In genomic region chr14:68921666-68922065, GRCh38 we compare ENCODE assay signal across 20 cellular contexts. TPM values are rescaled to one million over a fixed set of nuclear protein-coding genes. Genes with fewer than 3 reads are reported as not detected.
DNase-seq lines count a peak whose midpoint lies in the region; ATAC-seq and TF ChIP-seq lines count a peak whose summit lies in the region.
"Had no signal": no experiment of that assay in that cellular context is flagged by ENCODE, and none has a peak within 500 bp of the region (broad histone marks: within the 10 kb centered on the region; RNA-seq: fewer than 3 reads in every experiment).

No MANE protein-coding gene starts in this region.

- H3K36me3 Mint-ChIP-seq in activated T-cell treated with anti-CD3 and anti-CD28 coated beads, Interleukin-2, amount 50 U/mL, for 24 hours (ENCODE audit: low read depth): peaks cover 79% of the 10 kb centered on the region
- H3K36me3 Mint-ChIP-seq in activated T-cell treated with anti-CD3 and anti-CD28 coated beads, Interleukin-2, amount 50 U/mL, for 4 hours (ENCODE audit: insufficient read depth): peaks cover 26% of the 10 kb centered on the region
- peaks cover 66% of the 10 kb centered on the region for H3K36me3 Mint-ChIP-seq in MCF 10A (ENCODE audit: insufficient read depth, unreplicated experiment)
- peaks cover 11% of the 10 kb centered on the region for H3K36me3 Mint-ChIP-seq in natural killer cell
- H3K36me3 Mint-ChIP-seq: IgD-negative memory B cell had no signal

- H3K27me3 ChIP-seq in kidney epithelial cell (ENCODE audit: control insufficient read depth, insufficient read depth, low read length): no peaks in the 10 kb centered on the region
- H3K27me3 ChIP-seq in subcutaneous abdominal adipose tissue (ENCODE audit: control insufficient read depth in 5 of 5, insufficient read depth in 4 of 5, low read length in 5 of 5): no peaks in the 10 kb centered on the region

- peaks cover 1% of the 10 kb centered on the region for H3K36me3 ChIP-seq in kidney epithelial cell (ENCODE audit: control insufficient read depth, insufficient read depth, low read length)
- H3K36me3 ChIP-seq in subcutaneous abdominal adipose tissue (ENCODE audit: control insufficient read depth in 5 of 5, insufficient read depth in 5 of 5, low read length in 5 of 5): peaks cover 0 to 29% (median 25%) of the 10 kb centered on the region in 5 donors

- DNase-seq in activated T-cell treated with anti-CD3 and anti-CD28 coated beads, Interleukin-2, amount 50 U/mL, for 24 hours: no peak
- DNase-seq in activated T-cell treated with anti-CD3 and anti-CD28 coated beads, Interleukin-2, amount 50 U/mL, for 4 hours: no peak
- DNase-seq in MCF 10A (ENCODE audit: unreplicated experiment) (no peak), kidney epithelial cell (ENCODE audit: low read depth) (no peak), natural killer cell (no peak)
- DNase-seq: activated CD4-positive, CD25-positive, alpha-beta regulatory T cell treated with anti-CD3 and anti-CD28 coated beads, Interleukin-2, amount 50 U/mL, for 72 hours; activated T-cell treated with anti-CD3 and anti-CD28 coated beads, Interleukin-2, amount 50 U/mL, for 1 hour; amygdala; effector CD8-positive, alpha-beta T cell; kidney glomerular epithelial cell; NCI-H1417 treated with DMSO at 0.1 percent for 48 hours; NCI-H345; substantia nigra; T-cell had no signal

- H3K4me1 ChIP-seq in subcutaneous abdominal adipose tissue (ENCODE audit: control insufficient read depth in 5 of 5, insufficient read depth in 5 of 5, low read length in 5 of 5): peaks cover 6 to 38% (median 36%) of the 10 kb centered on the region in 5 donors

- H3K9ac ChIP-seq in subcutaneous abdominal adipose tissue (ENCODE audit: low read length in 5 of 5): peak overlapping the region in 3 of 5 donors; percentile 13 to 58 (median 52)

- peak overlapping the region; percentile 53 for H3K27ac Mint-ChIP-seq in activated T-cell treated with anti-CD3 and anti-CD28 coated beads, Interleukin-2, amount 50 U/mL, for 24 hours
- H3K27ac Mint-ChIP-seq in MCF 10A (ENCODE audit: low read depth, unreplicated experiment) (peak overlapping the region; percentile 71), natural killer cell (no peak overlapping the region)
- H3K27ac Mint-ChIP-seq: IgD-negative memory B cell; natural killer cell treated with Interleukin-12 subunit alpha and Interleukin-12 subunit beta and Interleukin-15 and Interleukin-18, amount 100 ng/mL, for 72 hours had no signal

- POLR2A ChIA-PET in MCF 10A (lab: Yijun Ruan, JAX): no interaction called here

- peaks cover 5 to 12% (median 10%) of the 10 kb centered on the region in 5 donors for H3K9me3 ChIP-seq in subcutaneous abdominal adipose tissue (ENCODE audit: control insufficient read depth in 5 of 5, low read length in 5 of 5)

- H3K27me3 Mint-ChIP-seq in activated T-cell treated with anti-CD3 and anti-CD28 coated beads, Interleukin-2, amount 50 U/mL, for 24 hours: no peaks in the 10 kb centered on the region
- H3K27me3 Mint-ChIP-seq in activated T-cell treated with anti-CD3 and anti-CD28 coated beads, Interleukin-2, amount 50 U/mL, for 4 hours (ENCODE audit: low read depth): no peaks in the 10 kb centered on the region
- H3K27me3 Mint-ChIP-seq in MCF 10A (ENCODE audit: insufficient read depth, unreplicated experiment) (no peaks in the 10 kb centered on the region), natural killer cell (ENCODE audit: low read depth in 2 of 2) (no peaks in the 10 kb centered on the region)
- H3K27me3 Mint-ChIP-seq: natural killer cell treated with Interleukin-12 subunit alpha and Interleukin-12 subunit beta and Interleukin-15 and Interleukin-18, amount 100 ng/mL, for 72 hours; T-cell had no signal

- TF ChIP-seq CTCF in MCF 10A (IDR thresholded peaks at IDR 0.05; ENCODE audit: unreplicated experiment) (no peak), kidney epithelial cell (IDR thresholded peaks at IDR 0.05; ENCODE audit: insufficient read depth, low read length, poor library complexity, severe bottlenecking) (peak; percentile 25), natural killer cell (IDR thresholded peaks at IDR 0.05) (no peak)

- ATAC-seq in activated T-cell treated with anti-CD3 and anti-CD28 coated beads, Interleukin-2, amount 50 U/mL, for 4 hours: no peak
- ATAC-seq in HG03139 (IDR thresholded peaks at IDR 0.05; ENCODE audit: unreplicated experiment) (no peak), natural killer cell (no peak), HG03378 (IDR thresholded peaks at IDR 0.05; ENCODE audit: unreplicated experiment) (no peak)
- ATAC-seq: natural killer cell treated with Interleukin-12 subunit alpha and Interleukin-12 subunit beta and Interleukin-15 and Interleukin-18, amount 100 ng/mL, for 72 hours; T-cell had no signal

- CTCF ChIA-PET in MCF 10A (lab: Yijun Ruan, JAX): interaction anchor here (0.7 to 1.7 kb wide), 5 partner anchors 9 to 168 kb away, joined by 3 to 6 read pairs (median 5); no protein-coding TSS in a partner anchor

- peaks cover 46% of the 10 kb centered on the region for H3K4me1 Mint-ChIP-seq in activated T-cell treated with anti-CD3 and anti-CD28 coated beads, Interleukin-2, amount 50 U/mL, for 24 hours (ENCODE audit: low read depth)
- peaks cover 28% of the 10 kb centered on the region for H3K4me1 Mint-ChIP-seq in activated T-cell treated with anti-CD3 and anti-CD28 coated beads, Interleukin-2, amount 50 U/mL, for 4 hours (ENCODE audit: low read depth)
- H3K4me1 Mint-ChIP-seq in MCF 10A (ENCODE audit: insufficient read depth, unreplicated experiment) (peaks cover 14% of the 10 kb centered on the region), natural killer cell (peaks cover 0 to 7% of the 10 kb centered on the region in 2 donors)
- H3K4me1 Mint-ChIP-seq: IgD-negative memory B cell had no signal

- H3K4me3 ChIP-seq in kidney epithelial cell (ENCODE audit: low read depth, low read length): no peak overlapping the region
- H3K4me3 ChIP-seq in subcutaneous abdominal adipose tissue (ENCODE audit: low read depth in 1 of 5, low read length in 5 of 5): no peak overlapping the region
- H3K4me3 ChIP-seq: skin epidermis had no signal

- H3K9me3 Mint-ChIP-seq in activated T-cell treated with anti-CD3 and anti-CD28 coated beads, Interleukin-2, amount 50 U/mL, for 24 hours: peaks cover 13% of the 10 kb centered on the region
- H3K9me3 Mint-ChIP-seq in activated T-cell treated with anti-CD3 and anti-CD28 coated beads, Interleukin-2, amount 50 U/mL, for 4 hours: peaks cover 8% of the 10 kb centered on the region
- H3K9me3 Mint-ChIP-seq in MCF 10A (ENCODE audit: unreplicated experiment): peaks cover 7% of the 10 kb centered on the region
- peaks cover 0 to 10% of the 10 kb centered on the region in 2 donors for H3K9me3 Mint-ChIP-seq in natural killer cell

- BruUV-seq in MCF 10A (replicated peaks; lab: Mats Ljungman, UMichigan): no TSS peak

- H3K4me3 Mint-ChIP-seq in activated T-cell treated with anti-CD3 and anti-CD28 coated beads, Interleukin-2, amount 50 U/mL, for 24 hours: no peak overlapping the region
- no peak overlapping the region for H3K4me3 Mint-ChIP-seq in activated T-cell treated with anti-CD3 and anti-CD28 coated beads, Interleukin-2, amount 50 U/mL, for 4 hours
- H3K4me3 Mint-ChIP-seq in MCF 10A (ENCODE audit: unreplicated experiment) (no peak overlapping the region), natural killer cell (no peak overlapping the region)
- H3K4me3 Mint-ChIP-seq: IgD-negative memory B cell; natural killer cell treated with Interleukin-12 subunit alpha and Interleukin-12 subunit beta and Interleukin-15 and Interleukin-18, amount 100 ng/mL, for 72 hours; T-cell had no signal

- intact Hi-C loops in MCF 10A (cut with micrococcal nuclease) (no loop called here), natural killer cell (cut with micrococcal nuclease) (no loop called here)

- H3K27ac ChIP-seq in subcutaneous abdominal adipose tissue (ENCODE audit: low read depth, low read length): no peak overlapping the region

RNA-seq across cellular contexts. Expression of gene ACTN1, which starts 57.4 kb away (rescaled TPM):
- 10 to 100 TPM; 47.0 to 77.1 (median 56.2) TPM for total RNA-seq in activated T-cell treated with anti-CD3 and anti-CD28 coated beads, Interleukin-2, amount 50 U/mL, for 4 hours
- total RNA-seq in MCF 10A (2022) (239 and 312 TPM in 2 replicates), kidney epithelial cell (627 and 715 TPM in 2 replicates), natural killer cell (10 to 100 TPM; 14.9 to 39.5 (median 19.6) TPM)

Comparison
In these comparisons a context has a peak if more than half of its experiments do, and no peak if none do; other contexts are left out.
1. H3K27ac Mint-ChIP-seq: peak in activated T-cell treated with anti-CD3 and anti-CD28 coated beads, Interleukin-2, amount 50 U/mL, for 24 hours (single experiment) and MCF 10A (single experiment); none in natural killer cell (0 of 2).